Comparison of ENCODE assay signal across 8 cellular contexts in genomic region chr3:25648107-25648535, GRCh38. TPM values are rescaled to one million over a fixed set of nuclear protein-coding genes. Genes with fewer than 3 reads are reported as not detected.
DNase-seq lines count a peak whose midpoint lies in the region; ATAC-seq and TF ChIP-seq lines count a peak whose summit lies in the region.

No MANE protein-coding gene starts in this region.

- H3K9me3 Mint-ChIP-seq in activated T-cell treated with anti-CD3 and anti-CD28 coated beads, Interleukin-2, amount 50 U/mL, for 4 hours, result peaks cover 9% of the 10 kb centered on the region

- H3K27me3 Mint-ChIP-seq in activated T-cell treated with anti-CD3 and anti-CD28 coated beads, Interleukin-2, amount 50 U/mL, for 4 hours (ENCODE audit: low read depth), result no peaks in the 10 kb centered on the region

- no peak overlapping the region for H3K14ac ChIP-seq in neuronal stem cell (ENCODE audit: low read length)

- WGBS in neuronal stem cell (ENCODE audit: extremely low coverage in 2 of 2, insufficient read length in 2 of 2, insufficient replicate concordance in 1 of 2), 2 donors, result no CpG with 5 or more reads among the region's 3 CpGs
- 78% methylated on average over 3 of the region's 3 CpGs for WGBS in suprapubic skin

- no peak overlapping the region for H3K9ac ChIP-seq in neuronal stem cell (ENCODE audit: low read depth, low read length, poor library complexity)

- H3K4me3 Mint-ChIP-seq in activated T-cell treated with anti-CD3 and anti-CD28 coated beads, Interleukin-2, amount 50 U/mL, for 4 hours, result no peak overlapping the region

- H3K18ac ChIP-seq in neuronal stem cell (ENCODE audit: low read length), result no peak overlapping the region

- no peak overlapping the region for H2AFZ ChIP-seq in neuronal stem cell (ENCODE audit: low read length)

- TF ChIP-seq POLR2A in Peyer's patch (IDR thresholded peaks at IDR 0.05) (no peak), suprapubic skin (IDR thresholded peaks at IDR 0.05) (no peak)

- TF ChIP-seq CTCF in Peyer's patch (IDR thresholded peaks at IDR 0.05), result peak; percentile 63 to 99 (median 89)
- peak; percentile 76 to 81 for TF ChIP-seq CTCF in suprapubic skin (IDR thresholded peaks at IDR 0.05)

- H3K4ac ChIP-seq in neuronal stem cell (ENCODE audit: low read length), result no peak overlapping the region

- H3K4me1 ChIP-seq in Peyer's patch (peaks cover 0 to 4% (median 0%) of the 10 kb centered on the region in 4 donors), neuronal stem cell (ENCODE audit: control insufficient read depth in 2 of 2, insufficient read depth in 1 of 2, low read depth in 1 of 2, low read length in 2 of 2) (no peaks in the 10 kb centered on the region), suprapubic skin (peaks cover 3% of the 10 kb centered on the region)

- H3K27me3 ChIP-seq in Peyer's patch, result no peaks in the 10 kb centered on the region
- H3K27me3 ChIP-seq in neuronal stem cell (ENCODE audit: control insufficient read depth in 3 of 3, insufficient read depth in 3 of 3, low read depth in 1 of 3, low read length in 3 of 3), result no peaks in the 10 kb centered on the region
- no peaks in the 10 kb centered on the region for H3K27me3 ChIP-seq in suprapubic skin

- H2BK5ac ChIP-seq in neuronal stem cell (ENCODE audit: low read length), result no peak overlapping the region

- peaks cover 42% of the 10 kb centered on the region for H3K4me1 Mint-ChIP-seq in activated T-cell treated with anti-CD3 and anti-CD28 coated beads, Interleukin-2, amount 50 U/mL, for 4 hours (ENCODE audit: low read depth)

- H3K9me3 ChIP-seq in Peyer's patch, result no peaks in the 10 kb centered on the region
- peaks cover 0 to 31% of the 10 kb centered on the region in 2 donors for H3K9me3 ChIP-seq in neuronal stem cell (replicated peaks in 1 of 2; ENCODE audit: control insufficient read depth in 2 of 2, insufficient read depth in 1 of 2, low read depth in 1 of 2, low read length in 2 of 2)
- peaks cover 5% of the 10 kb centered on the region for H3K9me3 ChIP-seq in suprapubic skin

- peaks cover 3% of the 10 kb centered on the region for H3K79me1 ChIP-seq in neuronal stem cell (ENCODE audit: low read depth, low read length)

- no peak for TF ChIP-seq EP300 in suprapubic skin (IDR thresholded peaks at IDR 0.05)

- no peak overlapping the region for H3K4me2 ChIP-seq in neuronal stem cell (ENCODE audit: insufficient read depth, low read length, poor library complexity, severe bottlenecking)

- no peak overlapping the region for H3K27ac ChIP-seq in Peyer's patch
- no peak overlapping the region for H3K27ac ChIP-seq in neuronal stem cell (replicated peaks; ENCODE audit: low read length)
- H3K27ac ChIP-seq in suprapubic skin, result no peak overlapping the region

- peaks cover 22% of the 10 kb centered on the region for H3K36me3 Mint-ChIP-seq in activated T-cell treated with anti-CD3 and anti-CD28 coated beads, Interleukin-2, amount 50 U/mL, for 4 hours (ENCODE audit: insufficient read depth)

- H4K91ac ChIP-seq in neuronal stem cell (ENCODE audit: low read depth, low read length, poor library complexity), result no peak overlapping the region

- H2AK5ac ChIP-seq in neuronal stem cell (ENCODE audit: low read depth, low read length), result no peak overlapping the region

- no peak overlapping the region for H4K8ac ChIP-seq in neuronal stem cell (ENCODE audit: low read depth, low read length)

- no peak overlapping the region for H3K23ac ChIP-seq in neuronal stem cell (ENCODE audit: low read depth, low read length, poor library complexity)

- H3K36me3 ChIP-seq in Peyer's patch (no peaks in the 10 kb centered on the region), neuronal stem cell (replicated peaks in 1 of 2; ENCODE audit: control insufficient read depth in 2 of 2, insufficient read depth in 2 of 2, low read length in 2 of 2) (peaks cover 0 to 31% of the 10 kb centered on the region in 2 donors), suprapubic skin (peaks cover 8% of the 10 kb centered on the region)

- ATAC-seq in GM21825 (IDR thresholded peaks at IDR 0.05; ENCODE audit: unreplicated experiment), result peak; percentile 94
- ATAC-seq in activated T-cell treated with anti-CD3 and anti-CD28 coated beads, Interleukin-2, amount 50 U/mL, for 4 hours, result peak; percentile 87 to 91

- no peak overlapping the region for H2BK15ac ChIP-seq in neuronal stem cell (ENCODE audit: low read length)

- DNase-seq in EL, result peak; percentile 77
- peak; percentile 91 for DNase-seq in KBM-7
- DNase-seq in Peyer's patch, result peak in 2 of 3 donors; percentile 76 to 93
- peak; percentile 84 for DNase-seq in activated T-cell treated with anti-CD3 and anti-CD28 coated beads, Interleukin-2, amount 50 U/mL, for 4 hours
- peak; percentile 89 for DNase-seq in fibroblast of peridontal ligament (ENCODE audit: extremely low read depth)
- DNase-seq in neuronal stem cell (ENCODE audit: low spot score), result peak; percentile 86
- peak in 1 of 2 donors; percentile 79 for DNase-seq in suprapubic skin (ENCODE audit: low spot score in 2 of 2)

- no peak overlapping the region for H2BK120ac ChIP-seq in neuronal stem cell (ENCODE audit: low read depth, low read length)

- in situ Hi-C loops in KBM-7 (cut with MboI; ENCODE audit: low pct_unique_long_range_greater_than_20kb, low sequenced_read_pairs), result no loop called here

- H2BK12ac ChIP-seq in neuronal stem cell (ENCODE audit: low read length), result no peak overlapping the region

- H3K4me3 ChIP-seq in Peyer's patch (no peak overlapping the region), neuronal stem cell (ENCODE audit: low read length in 2 of 2) (no peak overlapping the region), suprapubic skin (no peak overlapping the region)

RNA-seq across cellular contexts. Expression of gene TOP2B, which starts 16.6 kb away (rescaled TPM):
- total RNA-seq in Peyer's patch, result 100 to 1,000 TPM in 1 of 4 donors, 10 to 100 TPM in 3; 70.4 to 198 (median 73.8) TPM
- total RNA-seq in activated T-cell treated with anti-CD3 and anti-CD28 coated beads, Interleukin-2, amount 50 U/mL, for 4 hours, result 10 to 100 TPM; 71.2 to 73.2 (median 71.7) TPM
- polyA plus RNA-seq in neuronal stem cell (2013, experiment 1 of 2), result 108 TPM
- 109 TPM for polyA plus RNA-seq in neuronal stem cell (2013, experiment 2 of 2)
- total RNA-seq in suprapubic skin, result 100 to 1,000 TPM in 1 of 4 donors, 10 to 100 TPM in 3; 59.3 to 160 (median 83.5) TPM
